8 cellular contexts compared by ENCODE assay signal in the genomic region with DNA sequence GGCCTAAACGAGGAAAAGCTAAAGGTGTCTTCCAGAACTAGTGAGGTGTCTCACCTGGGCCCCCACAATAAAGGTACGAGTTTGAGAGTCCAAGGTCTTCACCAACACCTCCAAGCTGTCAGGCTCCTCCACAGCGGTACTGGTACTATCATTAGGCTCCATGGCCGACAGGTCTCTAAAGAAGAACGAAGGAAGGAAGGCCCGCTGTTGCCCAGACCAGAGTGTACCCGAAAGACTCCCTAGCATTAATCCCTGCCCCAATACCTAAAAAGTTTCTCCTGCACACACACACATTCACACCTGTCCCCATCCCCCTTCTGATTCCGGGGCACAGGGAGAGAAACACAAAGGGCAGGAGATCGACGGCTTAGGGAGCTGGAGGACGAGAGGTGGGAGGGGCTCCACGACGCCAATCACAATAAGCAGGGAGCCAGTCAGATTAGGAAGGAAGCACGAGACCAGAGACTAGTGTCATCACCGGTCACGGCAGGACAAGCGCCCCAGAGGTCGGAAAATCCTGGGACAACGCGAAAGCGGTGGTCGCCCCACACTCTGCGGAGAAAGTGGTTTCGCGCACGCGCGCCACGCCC. TPM values are rescaled to one million over a fixed set of nuclear protein-coding genes. Genes with fewer than 3 reads are reported as not detected.
DNase-seq lines count a peak whose midpoint lies in the region; ATAC-seq and TF ChIP-seq lines count a peak whose summit lies in the region.

No MANE protein-coding gene starts in this region.

- no peak for TF ChIP-seq CTCF in colonic mucosa (IDR thresholded peaks at IDR 0.05)

- peaks cover 18% of the 10 kb centered on the region for H3K4me1 ChIP-seq in colonic mucosa

- DNase-seq in NCI-H187 treated with DMSO at 0.1 percent for 48 hours (lab: John Stamatoyannopoulos, UW): peak; percentile 15
- no peak for DNase-seq in NCI-H187 (lab: John Stamatoyannopoulos, UW)
- peak in 66 of 76 experiments; percentile 35 to 90 (median 72) for DNase-seq in HUDEP-2 (lab: John Stamatoyannopoulos, UW; ENCODE audit: unreplicated experiment in 76 of 76)
- peak; percentile 81 for DNase-seq in RPMI7951 (ENCODE audit: low read depth)
- peak; percentile 78 for DNase-seq in colonic mucosa
- peak; percentile 85 for DNase-seq in left lobe of liver (ENCODE audit: low spot score)
- peak; percentile 79 for DNase-seq in stromal cell of bone marrow (ENCODE audit: low read depth)

- H3K27ac ChIP-seq in colonic mucosa: peak overlapping the region; percentile 96

- intact Hi-C loops in colonic mucosa (cut with DNase I): no loop called here

- no peaks in the 10 kb centered on the region for H3K9me3 ChIP-seq in colonic mucosa

- H3K36me3 ChIP-seq in colonic mucosa: peaks cover 22% of the 10 kb centered on the region

- peak; percentile 41 for ATAC-seq in GM21515 (IDR thresholded peaks at IDR 0.05; ENCODE audit: unreplicated experiment)
- ATAC-seq in left lobe of liver: peak; percentile 70

- H3K9ac ChIP-seq in colonic mucosa (ENCODE audit: low read depth in 2 of 2, low read length in 2 of 2): peak overlapping the region; percentile 82 to 98

- H3K27me3 ChIP-seq in colonic mucosa: no peaks in the 10 kb centered on the region

- H3K4me3 ChIP-seq in colonic mucosa: peak overlapping the region; percentile 59

RNA-seq across cellular contexts. Expression of a gene that starts 0.8 kb away (rescaled TPM):
- 124 and 161 TPM in 2 replicates for total RNA-seq in RPMI7951 (2014; rRNA removed; shearing (Covaris generic))
- total RNA-seq in colonic mucosa (100 to 1,000 TPM; 266 to 337 TPM), left lobe of liver (141 TPM)

RNA-seq across cellular contexts. Expression of a gene that starts 4.0 kb away (rescaled TPM):
- 2.5 and 3.4 TPM in 2 replicates for total RNA-seq in RPMI7951 (2014; rRNA removed; shearing (Covaris generic))
- total RNA-seq in colonic mucosa: 1 to 10 TPM; 1.6 to 2.4 TPM
- 97.1 TPM for total RNA-seq in left lobe of liver

RNA-seq across cellular contexts. Expression of a gene that starts 8.9 kb away (rescaled TPM):
- total RNA-seq in RPMI7951 (2014; rRNA removed; shearing (Covaris generic)): 13.9 and 18.6 TPM in 2 replicates
- total RNA-seq in colonic mucosa: 10 to 100 TPM; 28.3 to 32.8 TPM
- total RNA-seq in left lobe of liver: 7.9 TPM

RNA-seq across cellular contexts. Expression of a gene that starts 13.1 kb away (rescaled TPM):
- total RNA-seq in RPMI7951 (2014; rRNA removed; shearing (Covaris generic)): 20.0 and 22.5 TPM in 2 replicates
- total RNA-seq in colonic mucosa (10 to 100 TPM; 11.0 to 14.9 TPM), left lobe of liver (7.7 TPM)

RNA-seq across cellular contexts. Expression of a gene that starts 14.2 kb away (rescaled TPM):
- 371 and 469 TPM in 2 replicates for total RNA-seq in RPMI7951 (2014; rRNA removed; shearing (Covaris generic))
- total RNA-seq in colonic mucosa (100 to 1,000 TPM; 140 to 152 TPM), left lobe of liver (45.8 TPM)

Comparison
In these comparisons a context has a peak if more than half of its experiments do, and no peak if none do; other contexts are left out.
1. DNase-seq: peak in NCI-H187 treated with DMSO at 0.1 percent for 48 hours (single experiment), HUDEP-2 (66 of 76), RPMI7951 (single experiment), colonic mucosa (single experiment), left lobe of liver (single experiment) and stromal cell of bone marrow (single experiment); none in NCI-H187 (0 of 2).
2. RNA of a gene that starts 4.0 kb away (total RNA-seq): 97.1 TPM in left lobe of liver (single experiment); 2.5 to 3.4 TPM in RPMI7951 and 1.6 to 2.4 TPM in colonic mucosa; every median in the first group is over 10 times any median in the second.